10 cellular contexts compared by ENCODE assay signal in genomic region chr4:8653326-8654000, GRCh38.
"Had no signal": no experiment of that assay in that cellular context is flagged by ENCODE, and none has a peak within 500 bp of the region (broad histone marks: within the 10 kb centered on the region; RNA-seq: fewer than 3 reads in every experiment).

No MANE protein-coding gene starts in this region.

- H3K27me3 ChIP-seq: SJSA1 had no signal

- H3K9me3 ChIP-seq: SJSA1, transverse colon had no signal

- ATAC-seq: activated T-helper 17 cell treated with anti-CD3 and anti-CD28 coated beads, Interleukin-2, amount 50 U/mL, for 72 hours; stimulated activated naive B cell treated with anti-CD40 and anti-IgM and Interleukin-4, amounts not matched to agents 10 μg/mL and 1 μg/mL and 100 μg/mL, for 72 hours had no signal

- H3K27ac ChIP-seq: SJSA1, transverse colon had no signal

- H3K36me3 ChIP-seq: SJSA1, transverse colon had no signal

- DNase-seq: activated naive CD4-positive, alpha-beta T cell treated with Interleukin-2 at 50 U/mL for 16 hours; activated T-cell treated with anti-CD3 and anti-CD28 coated beads for 4 hours; cerebellar nuclear complex; nephron progenitor cell; stimulated activated CD4-positive, alpha-beta T cell treated with anti-CD3 and anti-CD28 coated beads, Interleukin-2, amount 100 ng/mL, for 48 hours; stimulated activated naive B cell treated with anti-CD40 and anti-IgM and Interleukin-4, amounts not matched to agents 10 μg/mL and 1 μg/mL and 100 μg/mL, for 72 hours; substantia nigra; transverse colon had no signal

- H3K4me3 ChIP-seq: SJSA1, transverse colon had no signal

- H3K4me1 ChIP-seq: SJSA1, transverse colon had no signal
